Comparison of ENCODE assay signal across 16 cellular contexts in genomic region chr4:40995850-40996249, GRCh38.
DNase-seq lines count a peak whose midpoint lies in the region; ATAC-seq and TF ChIP-seq lines count a peak whose summit lies in the region.
"Had no signal": no experiment of that assay in that cellular context is flagged by ENCODE, and none has a peak within 500 bp of the region (broad histone marks: within the 10 kb centered on the region; RNA-seq: fewer than 3 reads in every experiment).

No MANE protein-coding gene starts in this region.

- peak overlapping the region; percentile 100 for H3K27ac ChIP-seq in DOHH2 (ENCODE audit: low read depth, low read length)
- H3K27ac ChIP-seq in left lung = no peak overlapping the region
- H3K27ac ChIP-seq: SJSA1 had no signal

- H3K36me3 ChIP-seq in DOHH2 (ENCODE audit: control insufficient read depth, low read length) (peaks cover 24% of the 10 kb centered on the region), left lung (no peaks in the 10 kb centered on the region)
- H3K36me3 ChIP-seq: SJSA1 had no signal

- H3K27me3 ChIP-seq in DOHH2 (ENCODE audit: control insufficient read depth, low read length) = no peaks in the 10 kb centered on the region
- no peaks in the 10 kb centered on the region for H3K27me3 ChIP-seq in left lung
- H3K27me3 ChIP-seq: SJSA1 had no signal

- DNase-seq in NCI-H1092 treated with DMSO at 0.1 percent for 48 hours (lab: John Stamatoyannopoulos, UW) (peak; percentile 11), amniotic epithelial cell (ENCODE audit: low read depth) (peak; percentile 91), left lung (no peak), NCI-H1694 treated with DMSO at 0.1 percent for 48 hours (lab: John Stamatoyannopoulos, UW) (no peak)
- no peak for DNase-seq in stimulated activated naive CD8-positive, alpha-beta T cell treated with anti-CD3 and anti-CD28 coated beads, Interleukin-15, Interleukin-2, amounts not matched to agents 100 U/mL and 50 U/mL, for 24 hours
- DNase-seq: activated CD8-positive, alpha-beta memory T cell treated with anti-CD3 and anti-CD28 coated beads for 24 hours; activated gamma-delta T cell; GDM1; NCI-H146; stimulated activated CD4-positive, alpha-beta T cell treated with anti-CD3 and anti-CD28 coated beads, Interleukin-2, amount 100 ng/mL, for 24 hours; stimulated activated CD8-positive, alpha-beta memory T cell treated with anti-CD3 and anti-CD28 coated beads, Interleukin-4, amount 100 ng/mL, for 48 hours had no signal

- intact Hi-C loops in left lung (cut with DNase I) = no loop called here

- peak; percentile 50 for ATAC-seq in left lung
- ATAC-seq in HG02610 (IDR thresholded peaks at IDR 0.05; ENCODE audit: unreplicated experiment) = no peak
- no peak for ATAC-seq in stimulated activated naive CD8-positive, alpha-beta T cell treated with anti-CD3 and anti-CD28 coated beads, Interleukin-15, Interleukin-2, amounts not matched to agents 100 U/mL and 50 U/mL, for 24 hours
- ATAC-seq: K562; natural killer cell treated with Interleukin-12 subunit alpha and Interleukin-12 subunit beta and Interleukin-15 and Interleukin-18, amount 100 ng/mL, for 72 hours had no signal

- no peaks in the 10 kb centered on the region for H4K20me1 ChIP-seq in DOHH2 (ENCODE audit: control insufficient read depth, insufficient read depth, low read depth, low read length)

- H3K4me3 ChIP-seq in DOHH2 (ENCODE audit: low read length) = peak overlapping the region; percentile 28; the same call in 1 of the 2 replicates
- H3K4me3 ChIP-seq in left lung = no peak overlapping the region
- H3K4me3 ChIP-seq: K562, SJSA1 had no signal

- H3K9me3 ChIP-seq in DOHH2 (ENCODE audit: control insufficient read depth, insufficient read depth, low read length) = peaks cover 2% of the 10 kb centered on the region; the same call in 1 of the 2 replicates
- no peaks in the 10 kb centered on the region for H3K9me3 ChIP-seq in left lung
- H3K9me3 ChIP-seq: SJSA1 had no signal

- TF ChIP-seq CTCF in DOHH2 (IDR thresholded peaks at IDR 0.05; ENCODE audit: low read depth, low read length, poor library complexity, severe bottlenecking) (no peak), left lung (IDR thresholded peaks at IDR 0.05) (no peak)

- H3K9me2 ChIP-seq in DOHH2 (replicated peaks; ENCODE audit: control insufficient read depth, low read length) = no peaks in the 10 kb centered on the region

- peaks cover 39% of the 10 kb centered on the region for H3F3A ChIP-seq in DOHH2 (ENCODE audit: control insufficient read depth, insufficient read depth)

- H3K4me2 ChIP-seq in DOHH2 (ENCODE audit: low read length) = peak overlapping the region; percentile 94

- H3K4me1 ChIP-seq in DOHH2 (ENCODE audit: control insufficient read depth, low read length) = peaks cover 91% of the 10 kb centered on the region
- peaks cover 0 to 44% of the 10 kb centered on the region in 2 donors for H3K4me1 ChIP-seq in left lung

- peaks cover 34% of the 10 kb centered on the region for H3K79me2 ChIP-seq in DOHH2 (ENCODE audit: control insufficient read depth, low read length)

Comparison
In these comparisons a context has a peak if more than half of its experiments do, and no peak if none do; other contexts are left out.
1. DNase-seq: peak in NCI-H1092 treated with DMSO at 0.1 percent for 48 hours (single experiment) and amniotic epithelial cell (single experiment); none in left lung (0 of 2), stimulated activated naive CD8-positive, alpha-beta T cell treated with anti-CD3 and anti-CD28 coated beads, Interleukin-15, Interleukin-2, amounts not matched to agents 100 U/mL and 50 U/mL, for 24 hours (single experiment) and NCI-H1694 treated with DMSO at 0.1 percent for 48 hours (single experiment).